ENCODE assay signal across 8 cellular contexts in genomic region chr11:72222907-72223614, GRCh38. TPM values are rescaled to one million over a fixed set of nuclear protein-coding genes. Genes with fewer than 3 reads are reported as not detected.
A peak's percentile ranks its signal among the peaks of the same experiment; 100 is the strongest.
DNase-seq lines count a peak whose midpoint lies in the region; ATAC-seq and TF ChIP-seq lines count a peak whose summit lies in the region.

No MANE protein-coding gene starts in this region.

- H3K9me3 ChIP-seq in trophoblast cell (ENCODE audit: insufficient read depth, low read depth, low read length) (peaks cover 2% of the 10 kb centered on the region), transverse colon (no peaks in the 10 kb centered on the region)

- peak overlapping the region; percentile 96 for H2BK5ac ChIP-seq in trophoblast cell (ENCODE audit: low read depth, low read length, poor library complexity)

- peaks cover 16 to 24% of the 10 kb centered on the region in 2 experiments for H3K4me1 ChIP-seq in trophoblast cell (ENCODE audit: control insufficient read depth in 1 of 2, insufficient read depth in 2 of 2, low read length in 2 of 2)
- H3K4me1 ChIP-seq in transverse colon, result peaks cover 5 to 27% (median 22%) of the 10 kb centered on the region in 4 donors

- H3K4me3 ChIP-seq in GM06990 (replicated peaks; ENCODE audit: low read depth, low read length) (peak overlapping the region; percentile 79), trophoblast cell (ENCODE audit: low read depth, low read length) (peak overlapping the region; percentile 89), transverse colon (peak overlapping the region; percentile 86 to 95 (median 88))

- H3K9me3 Mint-ChIP-seq in HFFc6, result no peaks in the 10 kb centered on the region
- no peaks in the 10 kb centered on the region for H3K9me3 Mint-ChIP-seq in activated naive CD8-positive, alpha-beta T cell (ENCODE audit: low read depth)

- H3K27ac Mint-ChIP-seq in HFFc6, result peak overlapping the region; percentile 61
- peak overlapping the region; percentile 80 for H3K27ac Mint-ChIP-seq in activated naive CD8-positive, alpha-beta T cell

- peak overlapping the region; percentile 42 for H3K4ac ChIP-seq in trophoblast cell (ENCODE audit: low read depth, low read length)

- no peak overlapping the region for H3K23ac ChIP-seq in trophoblast cell (ENCODE audit: low read length)

- H4K12ac ChIP-seq in trophoblast cell (ENCODE audit: low read depth, low read length), result peak overlapping the region; percentile 93

- H3K36me3 Mint-ChIP-seq in HFFc6 (ENCODE audit: low read depth), result peaks cover 4% of the 10 kb centered on the region; the same call in 1 of the 2 replicates
- H3K36me3 Mint-ChIP-seq in activated naive CD8-positive, alpha-beta T cell, result no peaks in the 10 kb centered on the region

- H3K36me3 ChIP-seq in GM06990 (ENCODE audit: control insufficient read depth, insufficient read depth, low read length) (peaks cover 5% of the 10 kb centered on the region), trophoblast cell (ENCODE audit: control insufficient read depth in 1 of 2, insufficient read depth in 2 of 2, low read length in 2 of 2) (peaks cover 14 to 17% of the 10 kb centered on the region in 2 experiments), transverse colon (no peaks in the 10 kb centered on the region)

- H3K9ac ChIP-seq in trophoblast cell (ENCODE audit: low read length), result peak overlapping the region; percentile 82

- DNase-seq in GM06990 (ENCODE audit: extremely low read depth, insufficient read length), result peak; percentile 95
- peak; percentile 81 for DNase-seq in HFFc6
- peak; percentile 86 for DNase-seq in NCI-H1048 (lab: John Stamatoyannopoulos, UW)
- DNase-seq in Right ventricle myocardium superior, result peak; percentile 96
- peak; percentile 89 to 92 for DNase-seq in trophoblast cell
- DNase-seq in transverse colon, result peak; percentile 97

- no peaks in the 10 kb centered on the region for H3K27me3 ChIP-seq in GM06990 (replicated peaks; ENCODE audit: control insufficient read depth, insufficient read depth, low read length)
- no peaks in the 10 kb centered on the region for H3K27me3 ChIP-seq in trophoblast cell (ENCODE audit: insufficient read depth, low read length)
- H3K27me3 ChIP-seq in transverse colon, result no peaks in the 10 kb centered on the region

- intact Hi-C loops in Right ventricle myocardium superior (cut with DNase I), result no loop called here
- intact Hi-C loops in transverse colon (cut with DNase I; ENCODE audit: low total_unique reads), result no loop called here

- H3K4me1 Mint-ChIP-seq in HFFc6 (ENCODE audit: low read depth), result peaks cover 27% of the 10 kb centered on the region
- peaks cover 21% of the 10 kb centered on the region for H3K4me1 Mint-ChIP-seq in activated naive CD8-positive, alpha-beta T cell (ENCODE audit: low read depth)

- peak overlapping the region; percentile 90 for H3K18ac ChIP-seq in trophoblast cell (ENCODE audit: low read length)

- H4K8ac ChIP-seq in trophoblast cell (ENCODE audit: low read depth, low read length), result peak overlapping the region; percentile 86

- TF ChIP-seq POLR2A in transverse colon (IDR thresholded peaks at IDR 0.05), result peak; percentile 69

- no peak overlapping the region for H2BK12ac ChIP-seq in trophoblast cell (ENCODE audit: low read length)

- peaks cover 2% of the 10 kb centered on the region; the same call in 1 of the 2 replicates for H3K27me3 Mint-ChIP-seq in HFFc6 (ENCODE audit: insufficient read depth)
- no peaks in the 10 kb centered on the region for H3K27me3 Mint-ChIP-seq in activated naive CD8-positive, alpha-beta T cell

- peaks cover 24% of the 10 kb centered on the region for H3K79me2 ChIP-seq in trophoblast cell (ENCODE audit: control insufficient read depth, insufficient read depth, low read length, poor library complexity)

- H2AFZ ChIP-seq in trophoblast cell (ENCODE audit: insufficient read depth, low read length, poor library complexity), result peak overlapping the region; percentile 88

- in situ Hi-C loops in transverse colon (cut with MboI; ENCODE audit: low pct_ligation_motif_present in 1 of 4, low pct_unique_long_range_greater_than_20kb in 1 of 4, low sequenced_read_pairs in 3 of 4), result no loop called here

- peak overlapping the region; percentile 90 for H2BK120ac ChIP-seq in trophoblast cell (ENCODE audit: insufficient read depth, low read length, poor library complexity)

- peaks cover 26% of the 10 kb centered on the region for H3K79me1 ChIP-seq in trophoblast cell (ENCODE audit: low read length)

- no peak for TF ChIP-seq CTCF in GM06990 (IDR thresholded peaks at IDR 0.05; ENCODE audit: insufficient read depth, low read length, poor library complexity, severe bottlenecking)
- peak; percentile 71 for TF ChIP-seq CTCF in HFFc6 (IDR thresholded peaks at IDR 0.05)
- peak; percentile 26 to 63 (median 40) for TF ChIP-seq CTCF in transverse colon (IDR thresholded peaks at IDR 0.05)

- H3K4me3 Mint-ChIP-seq in HFFc6, result peak overlapping the region; percentile 91
- H3K4me3 Mint-ChIP-seq in activated naive CD8-positive, alpha-beta T cell, result peak overlapping the region; percentile 87

- H3K27ac ChIP-seq in trophoblast cell (ENCODE audit: low read depth, low read length), result peak overlapping the region; percentile 97
- peak overlapping the region; percentile 98 to 100 (median 99) for H3K27ac ChIP-seq in transverse colon

- peak overlapping the region; percentile 76 for H3K4me2 ChIP-seq in trophoblast cell (ENCODE audit: low read length)

- peak overlapping the region; percentile 49 for H2AK5ac ChIP-seq in trophoblast cell (ENCODE audit: low read length)

- peak overlapping the region; percentile 91 for H4K91ac ChIP-seq in trophoblast cell (ENCODE audit: low read depth, low read length)

- WGBS in trophoblast cell (ENCODE audit: extremely low coverage, insufficient coverage, insufficient read length), result no CpG with 5 or more reads among the region's 47 CpGs
- WGBS in transverse colon (ENCODE audit: low coverage in 1 of 2), 2 donors, result 1% methylated on average over 38 of the region's 47 CpGs; no CpG with 5 or more reads in 1 of the 2 donors

- peak overlapping the region; percentile 89 for H3K14ac ChIP-seq in trophoblast cell (ENCODE audit: low read length)

- peak; percentile 86 for ATAC-seq in SK-N-SH treated with all-trans-retinoic acid at 6 μM for 48 hours
- ATAC-seq in Right ventricle myocardium superior (ENCODE audit: poor library complexity), result peak; percentile 93

- no peak for TF ChIP-seq EP300 in transverse colon (IDR thresholded peaks at IDR 0.05; ENCODE audit: low read depth)

TF ChIP-seq in SK-N-SH treated with all-trans-retinoic acid at 6 μM for 48 hours, 23 proteins besides CTCF, POLR2A, EP300 and RAD21:
- TF ChIP-seq PATZ1 (CRISPR knock-in tag; IDR thresholded peaks at IDR 0.05; ENCODE audit: borderline replicate concordance) (peak; percentile 77; the same call in 1 of the 2 replicates), TSHZ2 (CRISPR knock-in tag; IDR thresholded peaks at IDR 0.05) (no peak)
TF ChIP-seq in SK-N-SH treated with all-trans-retinoic acid at 6 μM for 48 hours: peak in this region for 1.

RNA-seq across cellular contexts. Expression of gene INPPL1, which starts 1.5 kb away (rescaled TPM):
- total RNA-seq in HFFc6 (2021; fragmentation: NEBNext Ultra II Directional; extraction: Animal tissue kit (Norgen Biotek cat#: 25700)), result 100 to 1,000 TPM; 181 to 228 (median 212) TPM
- total RNA-seq in Right ventricle myocardium superior (133 TPM), transverse colon (100 to 1,000 TPM in 2 of 4 donors, 10 to 100 TPM in 2; 92.8 to 388 (median 157) TPM)
- 128 and 130 TPM in 2 replicates for polyA plus RNA-seq in trophoblast cell (2013)

RNA-seq across cellular contexts. Expression of gene FOLR2, which starts 6.5 kb away (rescaled TPM):
- not detected for total RNA-seq in HFFc6 (2021; fragmentation: NEBNext Ultra II Directional; extraction: Animal tissue kit (Norgen Biotek cat#: 25700))
- total RNA-seq in Right ventricle myocardium superior (27.1 TPM), transverse colon (10 to 100 TPM in 1 of 4 donors, 1 to 10 TPM in 2, not detected in 1; 6.4 to 16.1 (median 8.6) TPM)
- not detected in 2 replicates for polyA plus RNA-seq in trophoblast cell (2013)

RNA-seq across cellular contexts. Expression of gene PHOX2A, which starts 20.9 kb away (rescaled TPM):
- not detected for total RNA-seq in HFFc6 (2021; fragmentation: NEBNext Ultra II Directional; extraction: Animal tissue kit (Norgen Biotek cat#: 25700))
- total RNA-seq in Right ventricle myocardium superior, result not detected
- 9.5 and 11.0 TPM in 2 replicates for polyA plus RNA-seq in trophoblast cell (2013)
- 1 to 10 TPM in 1 of 4 donors, under 1 TPM in 3; 0.41 to 2.6 (median 0.70) TPM for total RNA-seq in transverse colon

RNA-seq across cellular contexts. Expression of gene FOLR1, which starts 31.1 kb away (rescaled TPM):
- total RNA-seq in HFFc6 (2021; fragmentation: NEBNext Ultra II Directional; extraction: Animal tissue kit (Norgen Biotek cat#: 25700)), result under 1 TPM in 4 of 6 experiments, not detected in 2; 0.20 to 0.48 (median 0.38) TPM
- total RNA-seq in Right ventricle myocardium superior (0.94 TPM), transverse colon (not detected)
- polyA plus RNA-seq in trophoblast cell (2013), result 33.1 and 40.4 TPM in 2 replicates

Comparison
In these comparisons a context has a peak if more than half of its experiments do, and no peak if none do; other contexts are left out.
1. Peak in every context shown above with its lines: DNase-seq, ATAC-seq, H3K4me3 ChIP-seq and H3K27ac ChIP-seq.